Comparison of ENCODE assay signal across 20 cellular contexts in the genomic region with DNA sequence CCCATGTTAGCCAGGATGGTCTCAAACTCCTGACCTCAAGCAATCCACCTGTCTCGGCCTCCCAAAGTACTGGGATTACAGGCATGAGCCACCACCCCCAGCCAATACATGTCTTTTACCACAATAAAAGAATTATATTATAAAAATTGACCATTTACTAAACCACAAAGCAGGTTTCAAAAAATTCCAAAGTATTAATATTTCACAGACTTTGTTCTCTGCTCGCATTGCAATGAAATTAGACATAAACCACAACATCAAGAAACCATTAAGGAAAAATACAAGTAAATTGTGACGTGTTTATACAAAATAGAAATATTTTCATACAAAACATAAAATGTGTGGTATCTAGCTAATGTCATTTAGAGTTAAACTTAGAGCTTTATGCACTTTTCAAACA.
DNase-seq lines count a peak whose midpoint lies in the region; ATAC-seq and FAIRE-seq lines count a peak whose summit lies in the region.
"Had no signal": no experiment of that assay in that cellular context is flagged by ENCODE, and none has a peak within 500 bp of the region (broad histone marks: within the 10 kb centered on the region; RNA-seq: fewer than 3 reads in every experiment).

No MANE protein-coding gene starts in this region.

- in situ Hi-C loops in ACHN (cut with HindIII; ENCODE audit: low pct_ligation_motif_present, low pct_unique_long_range_greater_than_20kb, low sequenced_read_pairs), result no loop called here

- no peak overlapping the region for H3K4me3 Mint-ChIP-seq in activated naive CD8-positive, alpha-beta T cell treated with anti-CD3 and anti-CD28 coated beads, Interleukin-2, amount 50 U/mL, for 24 hours
- H3K4me3 Mint-ChIP-seq: CD4-positive, CD25-positive, alpha-beta regulatory T cell; CD8-positive, alpha-beta T cell had no signal

- DNase-seq in ACHN (peak; percentile 70), RCC 7860 (ENCODE audit: low spot score) (no peak), glomerular visceral epithelial cell (ENCODE audit: extremely low spot score) (peak; percentile 27), DMS53 treated with DMSO at 0.1 percent for 48 hours (lab: John Stamatoyannopoulos, UW; ENCODE audit: unreplicated experiment) (no peak), pons (ENCODE audit: low spot score) (no peak)
- no peak for DNase-seq in activated naive CD8-positive, alpha-beta T cell treated with anti-CD3 and anti-CD28 coated beads, Interleukin-2, amount 50 U/mL, for 24 hours
- DNase-seq: BE2C; C1 segment of cervical spinal cord; Caco-2; CD4-positive, CD25-positive, alpha-beta regulatory T cell; CD8-positive, alpha-beta T cell; DMS 273 treated with DMSO at 0.1 percent for 48 hours; DMS53; DMS79 treated with DMSO at 0.1 percent for 48 hours; GF-D8 had no signal

- FAIRE-seq in RCC 7860 (lab: Jason Lieb, UNC), result peak; percentile 81
- FAIRE-seq: A549, G401.6, GM12891, GM19239 had no signal

- H3K36me3 Mint-ChIP-seq in activated naive CD8-positive, alpha-beta T cell treated with anti-CD3 and anti-CD28 coated beads, Interleukin-2, amount 50 U/mL, for 24 hours (ENCODE audit: low read depth), result no peaks in the 10 kb centered on the region
- H3K36me3 Mint-ChIP-seq: CD14-positive monocyte; CD4-positive, CD25-positive, alpha-beta regulatory T cell; CD8-positive, alpha-beta T cell had no signal

- no peak overlapping the region for H3K27ac Mint-ChIP-seq in activated naive CD8-positive, alpha-beta T cell treated with anti-CD3 and anti-CD28 coated beads, Interleukin-2, amount 50 U/mL, for 24 hours
- H3K27ac Mint-ChIP-seq: CD14-positive monocyte; CD4-positive, CD25-positive, alpha-beta regulatory T cell; CD8-positive, alpha-beta T cell had no signal

- ATAC-seq in activated naive CD8-positive, alpha-beta T cell treated with anti-CD3 and anti-CD28 coated beads, Interleukin-2, amount 50 U/mL, for 24 hours, result no peak
- ATAC-seq: A549; CD8-positive, alpha-beta T cell had no signal

- no peaks in the 10 kb centered on the region for H3K4me1 Mint-ChIP-seq in activated naive CD8-positive, alpha-beta T cell treated with anti-CD3 and anti-CD28 coated beads, Interleukin-2, amount 50 U/mL, for 24 hours
- H3K4me1 Mint-ChIP-seq: CD4-positive, CD25-positive, alpha-beta regulatory T cell had no signal

- H3K27me3 Mint-ChIP-seq in activated naive CD8-positive, alpha-beta T cell treated with anti-CD3 and anti-CD28 coated beads, Interleukin-2, amount 50 U/mL, for 24 hours, result peaks cover 30% of the 10 kb centered on the region

- H3K9me3 Mint-ChIP-seq in activated naive CD8-positive, alpha-beta T cell treated with anti-CD3 and anti-CD28 coated beads, Interleukin-2, amount 50 U/mL, for 24 hours, result no peaks in the 10 kb centered on the region
- H3K9me3 Mint-ChIP-seq: CD4-positive, CD25-positive, alpha-beta regulatory T cell; CD8-positive, alpha-beta T cell had no signal

Comparison
In these comparisons a context has a peak if more than half of its experiments do, and no peak if none do; other contexts are left out.
1. DNase-seq: peak in ACHN (single experiment) and glomerular visceral epithelial cell (single experiment); none in RCC 7860 (single experiment), DMS53 treated with DMSO at 0.1 percent for 48 hours (single experiment), pons (single experiment) and activated naive CD8-positive, alpha-beta T cell treated with anti-CD3 and anti-CD28 coated beads, Interleukin-2, amount 50 U/mL, for 24 hours (single experiment).